Comparison of ENCODE assay signal across 1 cellular context in genomic region chr10:80409121-80409520, GRCh38.
TF ChIP-seq lines count a peak whose summit lies in the region.

No MANE protein-coding gene starts in this region.

TF ChIP-seq in GM23338, 12 proteins besides CTCF, POLR2A, EP300 and RAD21 (continued from another document):
- TF ChIP-seq, protein P1, sequence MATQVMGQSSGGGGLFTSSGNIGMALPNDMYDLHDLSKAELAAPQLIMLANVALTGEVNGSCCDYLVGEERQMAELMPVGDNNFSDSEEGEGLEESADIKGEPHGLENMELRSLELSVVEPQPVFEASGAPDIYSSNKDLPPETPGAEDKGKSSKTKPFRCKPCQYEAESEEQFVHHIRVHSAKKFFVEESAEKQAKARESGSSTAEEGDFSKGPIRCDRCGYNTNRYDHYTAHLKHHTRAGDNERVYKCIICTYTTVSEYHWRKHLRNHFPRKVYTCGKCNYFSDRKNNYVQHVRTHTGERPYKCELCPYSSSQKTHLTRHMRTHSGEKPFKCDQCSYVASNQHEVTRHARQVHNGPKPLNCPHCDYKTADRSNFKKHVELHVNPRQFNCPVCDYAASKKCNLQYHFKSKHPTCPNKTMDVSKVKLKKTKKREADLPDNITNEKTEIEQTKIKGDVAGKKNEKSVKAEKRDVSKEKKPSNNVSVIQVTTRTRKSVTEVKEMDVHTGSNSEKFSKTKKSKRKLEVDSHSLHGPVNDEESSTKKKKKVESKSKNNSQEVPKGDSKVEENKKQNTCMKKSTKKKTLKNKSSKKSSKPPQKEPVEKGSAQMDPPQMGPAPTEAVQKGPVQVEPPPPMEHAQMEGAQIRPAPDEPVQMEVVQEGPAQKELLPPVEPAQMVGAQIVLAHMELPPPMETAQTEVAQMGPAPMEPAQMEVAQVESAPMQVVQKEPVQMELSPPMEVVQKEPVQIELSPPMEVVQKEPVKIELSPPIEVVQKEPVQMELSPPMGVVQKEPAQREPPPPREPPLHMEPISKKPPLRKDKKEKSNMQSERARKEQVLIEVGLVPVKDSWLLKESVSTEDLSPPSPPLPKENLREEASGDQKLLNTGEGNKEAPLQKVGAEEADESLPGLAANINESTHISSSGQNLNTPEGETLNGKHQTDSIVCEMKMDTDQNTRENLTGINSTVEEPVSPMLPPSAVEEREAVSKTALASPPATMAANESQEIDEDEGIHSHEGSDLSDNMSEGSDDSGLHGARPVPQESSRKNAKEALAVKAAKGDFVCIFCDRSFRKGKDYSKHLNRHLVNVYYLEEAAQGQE (IDR thresholded peaks at IDR 0.05; ENCODE audit: unreplicated experiment) = no peak
- TF ChIP-seq CREB1 (CRISPR knock-in tag; IDR thresholded peaks at IDR 0.05; ENCODE audit: low read depth) (no peak), ZNF114 (CRISPR knock-in tag; IDR thresholded peaks at IDR 0.05) (no peak), NANOG (IDR thresholded peaks at IDR 0.05; ENCODE audit: borderline replicate concordance) (no peak), EZH2 (IDR thresholded peaks at IDR 0.05; ENCODE audit: low read depth, unreplicated experiment) (no peak), ZNF331 (CRISPR knock-in tag; IDR thresholded peaks at IDR 0.05; ENCODE audit: low read depth) (no peak), JUNB (IDR thresholded peaks at IDR 0.05; ENCODE audit: unreplicated experiment) (no peak)
- TF ChIP-seq, protein P2, sequence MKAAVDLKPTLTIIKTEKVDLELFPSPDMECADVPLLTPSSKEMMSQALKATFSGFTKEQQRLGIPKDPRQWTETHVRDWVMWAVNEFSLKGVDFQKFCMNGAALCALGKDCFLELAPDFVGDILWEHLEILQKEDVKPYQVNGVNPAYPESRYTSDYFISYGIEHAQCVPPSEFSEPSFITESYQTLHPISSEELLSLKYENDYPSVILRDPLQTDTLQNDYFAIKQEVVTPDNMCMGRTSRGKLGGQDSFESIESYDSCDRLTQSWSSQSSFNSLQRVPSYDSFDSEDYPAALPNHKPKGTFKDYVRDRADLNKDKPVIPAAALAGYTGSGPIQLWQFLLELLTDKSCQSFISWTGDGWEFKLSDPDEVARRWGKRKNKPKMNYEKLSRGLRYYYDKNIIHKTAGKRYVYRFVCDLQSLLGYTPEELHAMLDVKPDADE (IDR thresholded peaks at IDR 0.05) = no peak
